In genomic region chr1:241485145-241485544, GRCh38 we compare ENCODE assay signal across 11 cellular contexts. TPM values are rescaled to one million over a fixed set of nuclear protein-coding genes. Genes with fewer than 3 reads are reported as not detected.
DNase-seq lines count a peak whose midpoint lies in the region; ATAC-seq and TF ChIP-seq lines count a peak whose summit lies in the region.
"Had no signal": no experiment of that assay in that cellular context is flagged by ENCODE, and none has a peak within 500 bp of the region (broad histone marks: within the 10 kb centered on the region; RNA-seq: fewer than 3 reads in every experiment).

No MANE protein-coding gene starts in this region.

- no peaks in the 10 kb centered on the region for H3K27me3 ChIP-seq in foreskin keratinocyte
- H3K27me3 ChIP-seq: body of pancreas had no signal

- H3K4me1 ChIP-seq in foreskin keratinocyte, result peaks cover 13% of the 10 kb centered on the region
- H3K4me1 ChIP-seq: body of pancreas had no signal

- H3K27ac ChIP-seq in foreskin keratinocyte, result no peak overlapping the region
- H3K27ac ChIP-seq: body of pancreas had no signal

- CTCF ChIA-PET in GM10248 (lab: Yijun Ruan, JAX), result interaction anchor here (0.7 to 1.9 kb wide), 25 partner anchors 9 to 758 kb away, joined by 3 to 15 read pairs (median 4); no protein-coding TSS in a partner anchor

- DNase-seq in GM10248 (ENCODE audit: extremely low spot score) (peak; percentile 15), GM13976 (ENCODE audit: low spot score) (no peak), foreskin keratinocyte (no peak)
- no peak for DNase-seq in stimulated activated naive CD4-positive, alpha-beta T cell (lab: John Stamatoyannopoulos, UW)
- no peak for DNase-seq in activated CD4-positive, alpha-beta T cell treated with anti-CD3 and anti-CD28 coated beads for 48 hours
- DNase-seq: body of pancreas; stimulated activated CD4-positive, alpha-beta T cell treated with anti-CD3 and anti-CD28 coated beads, Interleukin-1b, Interleukin-23, amount 100 ng/mL, for 48 hours had no signal

- POLR2A ChIA-PET in GM10248 (lab: Yijun Ruan, JAX), result interaction anchor here (1.7 kb wide), 1 partner anchor 34 kb away, joined by 4 read pairs; the partner anchor contains the start of gene FH

- no peak for TF ChIP-seq CTCF in GM10248 (IDR thresholded peaks at IDR 0.05; ENCODE audit: control extremely low read depth, extremely low read depth, low read depth, missing control alignments)
- no peak for TF ChIP-seq CTCF in GM13976 (IDR thresholded peaks at IDR 0.05; ENCODE audit: borderline replicate concordance, control extremely low read depth, extremely low read depth, insufficient read depth, missing control alignments)
- no peak for TF ChIP-seq CTCF in foreskin keratinocyte (conservative IDR thresholded peaks at IDR 0.05)

- ATAC-seq in GM19043 (IDR thresholded peaks at IDR 0.05; ENCODE audit: low read depth, unreplicated experiment), result peak; percentile 54
- ATAC-seq in HG02623 (IDR thresholded peaks at IDR 0.05; ENCODE audit: unreplicated experiment), result peak; percentile 45
- peak; percentile 39 for ATAC-seq in HG03280 (IDR thresholded peaks at IDR 0.05; ENCODE audit: unreplicated experiment)
- no peak for ATAC-seq in foreskin keratinocyte
- ATAC-seq: body of pancreas had no signal

- in situ Hi-C loops in GM13976 (cut with MboI; ENCODE audit: low sequenced_read_pairs, unreplicated experiment), result no loop called here

RNA-seq across cellular contexts. Expression of gene FH, which starts 34.4 kb away (rescaled TPM):
- 126 and 141 TPM in 2 replicates for total RNA-seq in foreskin keratinocyte
- 95.9 and 117 TPM in 2 replicates for polyA plus RNA-seq in foreskin keratinocyte

RNA-seq across cellular contexts. Expression of gene KMO, which starts 47.0 kb away (rescaled TPM):
- total RNA-seq in foreskin keratinocyte, result 0.07 and 0.27 TPM in 2 replicates
- polyA plus RNA-seq in foreskin keratinocyte, result 0.09 and 0.26 TPM in 2 replicates
- total RNA-seq: osteocyte had no signal
